In the genomic region with DNA sequence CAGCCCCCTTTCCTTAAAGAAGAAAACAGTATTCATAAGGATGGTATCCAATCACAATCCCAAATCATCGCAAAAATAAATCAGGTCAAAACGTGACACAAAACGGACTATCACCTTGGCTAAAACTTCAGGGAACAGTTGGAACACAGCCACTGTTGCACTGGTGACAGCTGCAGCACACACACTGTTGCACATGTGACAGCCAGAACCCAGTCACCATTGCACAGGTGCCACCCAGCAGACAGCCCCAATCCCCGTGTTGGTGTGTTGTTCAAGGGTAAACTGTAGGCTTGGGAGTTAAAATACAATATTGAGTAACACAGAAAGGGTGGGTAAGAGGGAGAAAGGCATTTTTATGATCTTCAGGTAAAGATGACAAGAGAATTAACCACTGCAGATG, we compare ENCODE assay signal across 19 cellular contexts. TPM values are rescaled to one million over a fixed set of nuclear protein-coding genes. Genes with fewer than 3 reads are reported as not detected.
DNase-seq lines count a peak whose midpoint lies in the region; ATAC-seq, FAIRE-seq and TF ChIP-seq lines count a peak whose summit lies in the region.
"Had no signal": no experiment of that assay in that cellular context is flagged by ENCODE, and none has a peak within 500 bp of the region (broad histone marks: within the 10 kb centered on the region; RNA-seq: fewer than 3 reads in every experiment).

No MANE protein-coding gene starts in this region.

- intact Hi-C loops in right lobe of liver (cut with DNase I): no loop called here
- intact Hi-C loops in HepG2 (cut with micrococcal nuclease; ENCODE audit: unreplicated experiment): no loop called here
- intact Hi-C loops in adrenal gland (cut with DNase I): loop anchor here in 1 of 2 donors (10.0 kb wide), 1 partner anchor 703 kb away; no protein-coding TSS in a partner anchor
- intact Hi-C loops in activated T-helper 2 cell treated with anti-CD3 and anti-CD28 coated beads, Interferon-gamma antibody, Interleukin-2, Interleukin-4, amounts not matched to agents 10 μg/mL and 5 μg/mL and 100 μg/mL, durations not matched to agents 14 hours and 24 hours and 36 hours (cut with micrococcal nuclease): loop anchor here (10.0 kb wide), 1 partner anchor 1643 kb away; no protein-coding TSS in a partner anchor

- peaks cover 13% of the 10 kb centered on the region for H3K4me1 Mint-ChIP-seq in activated naive CD8-positive, alpha-beta T cell treated with anti-CD3 and anti-CD28 coated beads for 36 hours
- peaks cover 10 to 25% of the 10 kb centered on the region in 2 donors for H3K4me1 Mint-ChIP-seq in stimulated activated naive B cell treated with anti-CD40 and anti-IgM and Interleukin-4, amounts not matched to agents 10 μg/mL and 1 μg/mL and 100 μg/mL, for 72 hours
- H3K4me1 Mint-ChIP-seq in activated T-helper 2 cell treated with anti-CD3 and anti-CD28 coated beads, Interferon-gamma antibody, Interleukin-2, Interleukin-4, amounts not matched to agents 10 μg/mL and 5 μg/mL and 100 μg/mL, durations not matched to agents 14 hours and 24 hours and 36 hours (ENCODE audit: low read depth): peaks cover 9% of the 10 kb centered on the region

- no peaks in the 10 kb centered on the region for H3K27me3 Mint-ChIP-seq in activated naive CD8-positive, alpha-beta T cell treated with anti-CD3 and anti-CD28 coated beads for 36 hours
- no peaks in the 10 kb centered on the region for H3K27me3 Mint-ChIP-seq in stimulated activated naive B cell treated with anti-CD40 and anti-IgM and Interleukin-4, amounts not matched to agents 10 μg/mL and 1 μg/mL and 100 μg/mL, for 72 hours
- no peaks in the 10 kb centered on the region for H3K27me3 Mint-ChIP-seq in activated T-helper 2 cell treated with anti-CD3 and anti-CD28 coated beads, Interferon-gamma antibody, Interleukin-2, Interleukin-4, amounts not matched to agents 10 μg/mL and 5 μg/mL and 100 μg/mL, durations not matched to agents 14 hours and 24 hours and 36 hours (ENCODE audit: low read depth)
- H3K27me3 Mint-ChIP-seq: CD4-positive, alpha-beta memory T cell; IgD-negative memory B cell had no signal

- H3K27ac ChIP-seq in right lobe of liver (no peak overlapping the region), HepG2 (ENCODE audit: extremely low read length, insufficient read depth, low read length) (no peak overlapping the region), adrenal gland (no peak overlapping the region)
- H3K27ac ChIP-seq: A549, C4-2B, HL-60 had no signal

- H2AFZ ChIP-seq in HepG2 (ENCODE audit: low read length): no peak overlapping the region

- no peak overlapping the region for H3K4me3 Mint-ChIP-seq in activated naive CD8-positive, alpha-beta T cell treated with anti-CD3 and anti-CD28 coated beads for 36 hours
- H3K4me3 Mint-ChIP-seq in stimulated activated naive B cell treated with anti-CD40 and anti-IgM and Interleukin-4, amounts not matched to agents 10 μg/mL and 1 μg/mL and 100 μg/mL, for 72 hours: no peak overlapping the region
- H3K4me3 Mint-ChIP-seq in activated T-helper 2 cell treated with anti-CD3 and anti-CD28 coated beads, Interferon-gamma antibody, Interleukin-2, Interleukin-4, amounts not matched to agents 10 μg/mL and 5 μg/mL and 100 μg/mL, durations not matched to agents 14 hours and 24 hours and 36 hours (ENCODE audit: low read depth): no peak overlapping the region
- H3K4me3 Mint-ChIP-seq: CD4-positive, alpha-beta memory T cell; HFFc6 had no signal

- in situ Hi-C loops in HepG2 (cut with HindIII; ENCODE audit: extremely low pct_ligation_motif_present, low pct_unique_long_range_greater_than_20kb): no loop called here

- no peaks in the 10 kb centered on the region for H3K27me3 ChIP-seq in right lobe of liver
- no peaks in the 10 kb centered on the region for H3K27me3 ChIP-seq in HepG2 (ENCODE audit: control insufficient read depth in 1 of 2, insufficient read depth in 2 of 2, low read length in 2 of 2)
- H3K27me3 ChIP-seq in adrenal gland: no peaks in the 10 kb centered on the region
- H3K27me3 ChIP-seq: BE2C had no signal

- H3K27ac Mint-ChIP-seq in activated naive CD8-positive, alpha-beta T cell treated with anti-CD3 and anti-CD28 coated beads for 36 hours: peak overlapping the region; percentile 0
- H3K27ac Mint-ChIP-seq in stimulated activated naive B cell treated with anti-CD40 and anti-IgM and Interleukin-4, amounts not matched to agents 10 μg/mL and 1 μg/mL and 100 μg/mL, for 72 hours: peak overlapping the region; percentile 51
- H3K27ac Mint-ChIP-seq in activated T-helper 2 cell treated with anti-CD3 and anti-CD28 coated beads, Interferon-gamma antibody, Interleukin-2, Interleukin-4, amounts not matched to agents 10 μg/mL and 5 μg/mL and 100 μg/mL, durations not matched to agents 14 hours and 24 hours and 36 hours: no peak overlapping the region
- H3K27ac Mint-ChIP-seq: CD4-positive, alpha-beta memory T cell; HFFc6; IgD-negative memory B cell had no signal

- ATAC-seq in right lobe of liver (peak in 3 of 4 donors; percentile 43 to 54 (median 44)), HepG2 (no peak), left lobe of liver (peak; percentile 64)
- no peak for ATAC-seq in stimulated activated naive B cell treated with anti-CD40 and anti-IgM and Interleukin-4, amounts not matched to agents 10 μg/mL and 1 μg/mL and 100 μg/mL, for 72 hours (replicated peaks)
- ATAC-seq: A549 had no signal

- TF ChIP-seq EP300 in HepG2 (IDR thresholded peaks at IDR 0.05; ENCODE audit: low read depth in 2 of 2, low read length in 2 of 2) (no peak), HepG2 (CRISPR knock-in tag; IDR thresholded peaks at IDR 0.05; ENCODE audit: borderline replicate concordance) (no peak)

- TF ChIP-seq CTCF in right lobe of liver (IDR thresholded peaks at IDR 0.05) (no peak), HepG2 (CRISPR knock-in tag; IDR thresholded peaks at IDR 0.05) (no peak), adrenal gland (IDR thresholded peaks at IDR 0.05) (no peak)

- no peak for FAIRE-seq in HepG2 (lab: Jason Lieb, UNC)
- FAIRE-seq: A549, H1 had no signal

- 33% methylated on average over 4 of the region's 4 CpGs for WGBS in right lobe of liver (ENCODE audit: insufficient coverage, low coverage, low lambda C conversion rate, missing lambda C conversion rate)
- WGBS in HepG2 (ENCODE audit: low lambda C conversion rate): 93% methylated on average over 4 of the region's 4 CpGs
- WGBS in adrenal gland, 4 donors: 74 to 82% (median 78%) methylated on average over 4 of the region's 4 CpGs

- DNase-seq in right lobe of liver: no peak
- no peak for DNase-seq in HepG2 (ENCODE audit: low spot score)
- DNase-seq in activated naive CD8-positive, alpha-beta T cell treated with anti-CD3 and anti-CD28 coated beads for 36 hours: no peak
- no peak for DNase-seq in left lobe of liver (ENCODE audit: low spot score)
- no peak for DNase-seq in stimulated activated naive B cell treated with anti-CD40 and anti-IgM and Interleukin-4, amounts not matched to agents 10 μg/mL and 1 μg/mL and 100 μg/mL, for 72 hours
- DNase-seq in adrenal gland: no peak
- DNase-seq in activated T-helper 2 cell treated with anti-CD3 and anti-CD28 coated beads, Interferon-gamma antibody, Interleukin-2, Interleukin-4, amounts not matched to agents 10 μg/mL and 5 μg/mL and 100 μg/mL, durations not matched to agents 14 hours and 24 hours and 36 hours (ENCODE audit: low spot score): no peak
- DNase-seq: BE2C; CD4-positive, alpha-beta memory T cell; COR-L47; DND-41; GDM1; HCEC 1CT; HFFc6 had no signal

- no peak overlapping the region for H3K4me2 ChIP-seq in HepG2 (ENCODE audit: low read depth, low read length)
- H3K4me2 ChIP-seq: A549 had no signal

- H3K9me3 Mint-ChIP-seq in activated naive CD8-positive, alpha-beta T cell treated with anti-CD3 and anti-CD28 coated beads for 36 hours: no peaks in the 10 kb centered on the region
- no peaks in the 10 kb centered on the region for H3K9me3 Mint-ChIP-seq in stimulated activated naive B cell treated with anti-CD40 and anti-IgM and Interleukin-4, amounts not matched to agents 10 μg/mL and 1 μg/mL and 100 μg/mL, for 72 hours
- no peaks in the 10 kb centered on the region for H3K9me3 Mint-ChIP-seq in activated T-helper 2 cell treated with anti-CD3 and anti-CD28 coated beads, Interferon-gamma antibody, Interleukin-2, Interleukin-4, amounts not matched to agents 10 μg/mL and 5 μg/mL and 100 μg/mL, durations not matched to agents 14 hours and 24 hours and 36 hours
- H3K9me3 Mint-ChIP-seq: CD4-positive, alpha-beta memory T cell; HFFc6; IgD-negative memory B cell had no signal

- peaks cover 8% of the 10 kb centered on the region; the same call in 1 of the 2 replicates for H4K20me1 ChIP-seq in HepG2 (ENCODE audit: insufficient read depth, low read length)

- H3K4me3 ChIP-seq in right lobe of liver: no peak overlapping the region
- no peak overlapping the region for H3K4me3 ChIP-seq in HepG2 (replicated peaks in 1 of 3; ENCODE audit: insufficient read depth in 1 of 3, low read depth in 2 of 3, low read length in 3 of 3)
- H3K4me3 ChIP-seq in adrenal gland: no peak overlapping the region
- H3K4me3 ChIP-seq: A549 had no signal

- TF ChIP-seq POLR2A in right lobe of liver (IDR thresholded peaks at IDR 0.05) (no peak), HepG2 (IDR thresholded peaks at IDR 0.05; ENCODE audit: insufficient read depth in 1 of 2, low read depth in 2 of 2, low read length in 2 of 2) (no peak), adrenal gland (IDR thresholded peaks at IDR 0.05) (no peak)

- H3K36me3 ChIP-seq in right lobe of liver: peaks cover 7 to 94% (median 46%) of the 10 kb centered on the region in 4 donors
- H3K36me3 ChIP-seq in HepG2 (replicated peaks in 1 of 2; ENCODE audit: control insufficient read depth in 1 of 2, insufficient read depth in 2 of 2, low read length in 2 of 2): peaks cover 35 to 90% of the 10 kb centered on the region in 2 experiments
- peaks cover 0 to 92% of the 10 kb centered on the region in 2 donors for H3K36me3 ChIP-seq in adrenal gland (replicated peaks in 1 of 2)

- H3K79me2 ChIP-seq in HepG2 (ENCODE audit: insufficient read depth, low read length): peaks cover 15% of the 10 kb centered on the region

- H3K9me3 ChIP-seq in right lobe of liver (no peaks in the 10 kb centered on the region), HepG2 (ENCODE audit: low read length) (no peaks in the 10 kb centered on the region), adrenal gland (replicated peaks in 1 of 3) (no peaks in the 10 kb centered on the region)
- H3K9me3 ChIP-seq: A549, BE2C had no signal

- BruUV-seq in HepG2 (replicated peaks; lab: Mats Ljungman, UMichigan): no TSS peak

- H3K4me1 ChIP-seq in right lobe of liver: peaks cover 0 to 14% (median 6%) of the 10 kb centered on the region in 4 donors
- peaks cover 17% of the 10 kb centered on the region for H3K4me1 ChIP-seq in HepG2 (ENCODE audit: insufficient read depth, low read length)
- peaks cover 0 to 11% of the 10 kb centered on the region in 2 donors for H3K4me1 ChIP-seq in adrenal gland (replicated peaks in 1 of 2)
- H3K4me1 ChIP-seq: A549, BE2C had no signal

- no peak overlapping the region for H3K9ac ChIP-seq in HepG2 (ENCODE audit: insufficient read depth, low read depth, low read length)

- CTCF ChIA-PET in HepG2 (lab: Yijun Ruan, JAX; ENCODE audit: low intra/inter-chr PET ratio, low total read pairs): no interaction called here

- peaks cover 24% of the 10 kb centered on the region for H3K36me3 Mint-ChIP-seq in activated naive CD8-positive, alpha-beta T cell treated with anti-CD3 and anti-CD28 coated beads for 36 hours
- H3K36me3 Mint-ChIP-seq in stimulated activated naive B cell treated with anti-CD40 and anti-IgM and Interleukin-4, amounts not matched to agents 10 μg/mL and 1 μg/mL and 100 μg/mL, for 72 hours: peaks cover 40 to 62% of the 10 kb centered on the region in 2 donors
- peaks cover 80% of the 10 kb centered on the region for H3K36me3 Mint-ChIP-seq in activated T-helper 2 cell treated with anti-CD3 and anti-CD28 coated beads, Interferon-gamma antibody, Interleukin-2, Interleukin-4, amounts not matched to agents 10 μg/mL and 5 μg/mL and 100 μg/mL, durations not matched to agents 14 hours and 24 hours and 36 hours (ENCODE audit: low read depth)

- POLR2A ChIA-PET in HepG2 (lab: Yijun Ruan, JAX): no interaction called here

- no peak for TF ChIP-seq RAD21 in HepG2 (CRISPR knock-in tag; IDR thresholded peaks at IDR 0.05)

RNA-seq across cellular contexts. Expression of gene PSMB1, which starts 15.8 kb away (rescaled TPM):
- total RNA-seq in right lobe of liver: 100 to 1,000 TPM in 5 of 6 experiments, 10 to 100 TPM in 1; 90.3 to 164 (median 111) TPM
- total RNA-seq in HepG2 (2016; rRNA removed; fragmentation: Illumina TruSeq; extraction: Trizol): 528 and 656 TPM in 2 replicates
- 138 and 154 TPM in 2 replicates for total RNA-seq in HepG2 (2016; cell fraction: cytosol; rRNA removed; fragmentation: Illumina TruSeq; extraction: Trizol; ENCODE audit: low read depth)
- 533 and 708 TPM in 2 replicates for total RNA-seq in HepG2 (2016; cell fraction: insoluble cytoplasmic fraction; rRNA removed; fragmentation: Illumina TruSeq; extraction: Trizol)
- 131 and 144 TPM in 2 replicates for total RNA-seq in HepG2 (2016; cell fraction: membrane; rRNA removed; fragmentation: Illumina TruSeq; extraction: Trizol)
- 189 and 197 TPM in 2 replicates for total RNA-seq in HepG2 (2016; cell fraction: nucleus; rRNA removed; fragmentation: Illumina TruSeq; extraction: Trizol)
- polyA plus RNA-seq in HepG2 (2011; rRNA removed): 503 and 592 TPM in 2 replicates
- 553 and 624 TPM in 2 replicates for polyA plus RNA-seq in HepG2 (2011; cell fraction: cytosol; rRNA removed)
- 134 and 176 TPM in 2 replicates for polyA plus RNA-seq in HepG2 (2011; cell fraction: nucleus; rRNA removed)
- polyA plus RNA-seq in HepG2 (2012): 316 and 359 TPM in 2 replicates
- polyA plus RNA-seq in HepG2 (2016; cell fraction: cytosol; fragmentation: Illumina TruSeq; extraction: Trizol; ENCODE audit: low read depth): 123 and 127 TPM in 2 replicates
- polyA plus RNA-seq in HepG2 (2016; cell fraction: insoluble cytoplasmic fraction; fragmentation: Illumina TruSeq; extraction: Trizol; ENCODE audit: low read depth): 563 and 665 TPM in 2 replicates
- 98.8 and 101 TPM in 2 replicates for polyA plus RNA-seq in HepG2 (2016; cell fraction: membrane; fragmentation: Illumina TruSeq; extraction: Trizol; ENCODE audit: low read depth)
- 271 and 275 TPM in 2 replicates for polyA plus RNA-seq in HepG2 (2016; cell fraction: nucleus; fragmentation: Illumina TruSeq; extraction: Trizol; ENCODE audit: insufficient read depth, low read depth)
- 133 and 200 TPM in 2 replicates for polyA minus RNA-seq in HepG2 (2011; rRNA and poly(A)+ RNA removed; ENCODE audit: low replicate concordance)
- polyA minus RNA-seq in HepG2 (2011; cell fraction: cytosol; rRNA and poly(A)+ RNA removed): 156 and 174 TPM in 2 replicates
- polyA minus RNA-seq in HepG2 (2011; cell fraction: nucleus; rRNA and poly(A)+ RNA removed): 66.4 and 70.7 TPM in 2 replicates
- 100 to 1,000 TPM; 270 to 283 TPM for total RNA-seq in activated naive CD8-positive, alpha-beta T cell treated with anti-CD3 and anti-CD28 coated beads for 36 hours
- total RNA-seq in left lobe of liver: 89.8 TPM
- total RNA-seq in adrenal gland: 100 to 1,000 TPM; 129 to 277 (median 178) TPM
- 100 to 1,000 TPM; 163 to 317 (median 288) TPM for polyA plus RNA-seq in adrenal gland
- total RNA-seq in activated T-helper 2 cell treated with anti-CD3 and anti-CD28 coated beads, Interferon-gamma antibody, Interleukin-2, Interleukin-4, amounts not matched to agents 10 μg/mL and 5 μg/mL and 100 μg/mL, durations not matched to agents 14 hours and 24 hours and 36 hours: 277 and 278 TPM in 2 replicates

RNA-seq across cellular contexts. Expression of gene TBP, which starts 16.8 kb away (rescaled TPM):
- total RNA-seq in right lobe of liver (1 to 10 TPM; 5.3 to 9.1 (median 5.9) TPM), HepG2 (2016; rRNA removed; fragmentation: Illumina TruSeq; extraction: Trizol) (21.7 and 25.9 TPM in 2 replicates), left lobe of liver (6.4 TPM), adrenal gland (10 to 100 TPM; 11.1 to 27.8 (median 15.1) TPM)
- 11.0 and 12.3 TPM in 2 replicates for total RNA-seq in HepG2 (2016; cell fraction: cytosol; rRNA removed; fragmentation: Illumina TruSeq; extraction: Trizol; ENCODE audit: low read depth)
- total RNA-seq in HepG2 (2016; cell fraction: insoluble cytoplasmic fraction; rRNA removed; fragmentation: Illumina TruSeq; extraction: Trizol): 23.7 and 24.0 TPM in 2 replicates
- 19.4 and 20.4 TPM in 2 replicates for total RNA-seq in HepG2 (2016; cell fraction: membrane; rRNA removed; fragmentation: Illumina TruSeq; extraction: Trizol)
- total RNA-seq in HepG2 (2016; cell fraction: nucleus; rRNA removed; fragmentation: Illumina TruSeq; extraction: Trizol): 16.2 and 17.8 TPM in 2 replicates
- polyA plus RNA-seq in HepG2 (2011; rRNA removed) (28.1 and 28.6 TPM in 2 replicates), adrenal gland (10 to 100 TPM; 10.4 to 18.2 (median 10.5) TPM)
- 15.5 and 17.2 TPM in 2 replicates for polyA plus RNA-seq in HepG2 (2011; cell fraction: cytosol; rRNA removed)
- 25.9 and 40.6 TPM in 2 replicates for polyA plus RNA-seq in HepG2 (2011; cell fraction: nucleus; rRNA removed)
- polyA plus RNA-seq in HepG2 (2012): 16.9 and 20.2 TPM in 2 replicates
- polyA plus RNA-seq in HepG2 (2016; cell fraction: cytosol; fragmentation: Illumina TruSeq; extraction: Trizol; ENCODE audit: low read depth): 7.1 and 9.0 TPM in 2 replicates
- 35.2 and 37.1 TPM in 2 replicates for polyA plus RNA-seq in HepG2 (2016; cell fraction: insoluble cytoplasmic fraction; fragmentation: Illumina TruSeq; extraction: Trizol; ENCODE audit: low read depth)
- polyA plus RNA-seq in HepG2 (2016; cell fraction: membrane; fragmentation: Illumina TruSeq; extraction: Trizol; ENCODE audit: low read depth): 11.8 and 16.0 TPM in 2 replicates
- 33.3 and 36.4 TPM in 2 replicates for polyA plus RNA-seq in HepG2 (2016; cell fraction: nucleus; fragmentation: Illumina TruSeq; extraction: Trizol; ENCODE audit: insufficient read depth, low read depth)
- polyA minus RNA-seq in HepG2 (2011; rRNA and poly(A)+ RNA removed; ENCODE audit: low replicate concordance): 19.7 and 25.0 TPM in 2 replicates
- polyA minus RNA-seq in HepG2 (2011; cell fraction: cytosol; rRNA and poly(A)+ RNA removed): 11.2 and 12.2 TPM in 2 replicates
- 22.9 and 24.2 TPM in 2 replicates for polyA minus RNA-seq in HepG2 (2011; cell fraction: nucleus; rRNA and poly(A)+ RNA removed)
- 10 to 100 TPM; 27.6 to 28.0 TPM for total RNA-seq in activated naive CD8-positive, alpha-beta T cell treated with anti-CD3 and anti-CD28 coated beads for 36 hours
- total RNA-seq in activated T-helper 2 cell treated with anti-CD3 and anti-CD28 coated beads, Interferon-gamma antibody, Interleukin-2, Interleukin-4, amounts not matched to agents 10 μg/mL and 5 μg/mL and 100 μg/mL, durations not matched to agents 14 hours and 24 hours and 36 hours: 26.4 and 27.8 TPM in 2 replicates

RNA-seq across cellular contexts. Expression of gene PDCD2, which starts 47.1 kb away (rescaled TPM):
- total RNA-seq in right lobe of liver (10 to 100 TPM; 22.3 to 57.8 (median 24.0) TPM), HepG2 (2016; rRNA removed; fragmentation: Illumina TruSeq; extraction: Trizol) (133 and 148 TPM in 2 replicates), left lobe of liver (22.2 TPM), adrenal gland (100 to 1,000 TPM in 1 of 8 donors, 10 to 100 TPM in 7; 47.1 to 119 (median 56.6) TPM)
- 96.6 and 106 TPM in 2 replicates for total RNA-seq in HepG2 (2016; cell fraction: cytosol; rRNA removed; fragmentation: Illumina TruSeq; extraction: Trizol; ENCODE audit: low read depth)
- total RNA-seq in HepG2 (2016; cell fraction: insoluble cytoplasmic fraction; rRNA removed; fragmentation: Illumina TruSeq; extraction: Trizol): 127 and 154 TPM in 2 replicates
- total RNA-seq in HepG2 (2016; cell fraction: membrane; rRNA removed; fragmentation: Illumina TruSeq; extraction: Trizol): 182 and 183 TPM in 2 replicates
- total RNA-seq in HepG2 (2016; cell fraction: nucleus; rRNA removed; fragmentation: Illumina TruSeq; extraction: Trizol): 64.9 and 75.7 TPM in 2 replicates
- polyA plus RNA-seq in HepG2 (2011; rRNA removed) (71.2 and 83.6 TPM in 2 replicates), adrenal gland (10 to 100 TPM; 42.8 to 63.9 (median 51.1) TPM)
- 60.4 and 62.6 TPM in 2 replicates for polyA plus RNA-seq in HepG2 (2011; cell fraction: cytosol; rRNA removed)
- polyA plus RNA-seq in HepG2 (2011; cell fraction: nucleus; rRNA removed): 49.8 and 54.3 TPM in 2 replicates
- 74.1 and 77.1 TPM in 2 replicates for polyA plus RNA-seq in HepG2 (2012)
- polyA plus RNA-seq in HepG2 (2016; cell fraction: cytosol; fragmentation: Illumina TruSeq; extraction: Trizol; ENCODE audit: low read depth): 126 and 139 TPM in 2 replicates
- polyA plus RNA-seq in HepG2 (2016; cell fraction: insoluble cytoplasmic fraction; fragmentation: Illumina TruSeq; extraction: Trizol; ENCODE audit: low read depth): 158 and 162 TPM in 2 replicates
- 173 and 179 TPM in 2 replicates for polyA plus RNA-seq in HepG2 (2016; cell fraction: membrane; fragmentation: Illumina TruSeq; extraction: Trizol; ENCODE audit: low read depth)
- polyA plus RNA-seq in HepG2 (2016; cell fraction: nucleus; fragmentation: Illumina TruSeq; extraction: Trizol; ENCODE audit: insufficient read depth, low read depth): 116 and 123 TPM in 2 replicates
- polyA minus RNA-seq in HepG2 (2011; rRNA and poly(A)+ RNA removed; ENCODE audit: low replicate concordance): 32.9 and 64.5 TPM in 2 replicates
- 29.6 and 33.8 TPM in 2 replicates for polyA minus RNA-seq in HepG2 (2011; cell fraction: cytosol; rRNA and poly(A)+ RNA removed)
- 43.5 and 49.0 TPM in 2 replicates for polyA minus RNA-seq in HepG2 (2011; cell fraction: nucleus; rRNA and poly(A)+ RNA removed)
- total RNA-seq in activated naive CD8-positive, alpha-beta T cell treated with anti-CD3 and anti-CD28 coated beads for 36 hours: 100 to 1,000 TPM; 158 to 161 TPM
- 117 and 124 TPM in 2 replicates for total RNA-seq in activated T-helper 2 cell treated with anti-CD3 and anti-CD28 coated beads, Interferon-gamma antibody, Interleukin-2, Interleukin-4, amounts not matched to agents 10 μg/mL and 5 μg/mL and 100 μg/mL, durations not matched to agents 14 hours and 24 hours and 36 hours

Comparison
In these comparisons a context has a peak if more than half of its experiments do, and no peak if none do; other contexts are left out.
1. ATAC-seq: peak in right lobe of liver (3 of 4) and left lobe of liver (single experiment); none in HepG2 (single experiment) and stimulated activated naive B cell treated with anti-CD40 and anti-IgM and Interleukin-4, amounts not matched to agents 10 μg/mL and 1 μg/mL and 100 μg/mL, for 72 hours (0 of 2).